In the genomic region with DNA sequence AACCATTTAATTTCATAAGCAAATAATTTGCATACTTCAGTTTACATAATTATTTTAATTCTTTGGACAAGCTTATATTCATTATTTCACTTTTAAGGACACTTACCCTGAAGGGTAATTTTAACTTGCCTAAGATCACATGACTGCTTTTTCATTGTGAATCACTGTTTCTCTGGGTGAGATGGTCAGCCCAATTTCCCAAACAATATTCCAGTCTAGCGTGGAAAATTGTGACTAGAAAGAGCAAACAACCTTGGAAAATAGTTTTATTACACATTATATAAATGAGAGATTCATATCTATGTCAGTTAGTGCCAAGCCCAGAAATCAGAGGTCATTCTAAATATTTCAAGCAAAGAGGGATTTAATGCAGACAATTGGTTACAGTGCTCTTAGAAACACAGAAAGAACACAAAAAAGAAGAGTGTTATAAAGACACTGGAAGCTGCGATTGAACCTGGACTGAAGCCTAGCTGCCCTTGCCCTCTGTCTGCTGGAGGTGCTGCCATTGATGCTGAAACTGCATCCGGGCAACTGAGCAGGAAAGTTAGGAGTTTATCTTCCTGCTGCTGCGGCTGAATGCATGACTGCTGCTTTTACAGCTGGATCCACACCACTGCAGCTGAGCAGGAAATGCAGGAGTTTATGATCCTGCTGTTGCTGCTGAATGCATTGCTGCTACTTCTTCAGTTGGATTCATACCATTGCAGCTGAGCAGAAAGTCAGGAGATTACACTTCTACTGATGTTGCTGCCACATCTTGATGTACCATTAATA, we compare ENCODE assay signal across 22 cellular contexts. TPM values are rescaled to one million over a fixed set of nuclear protein-coding genes. Genes with fewer than 3 reads are reported as not detected.
DNase-seq lines count a peak whose midpoint lies in the region; ATAC-seq, FAIRE-seq and TF ChIP-seq lines count a peak whose summit lies in the region.
"Had no signal": no experiment of that assay in that cellular context is flagged by ENCODE, and none has a peak within 500 bp of the region (broad histone marks: within the 10 kb centered on the region; RNA-seq: fewer than 3 reads in every experiment).

No MANE protein-coding gene starts in this region.

- H3K4me1 ChIP-seq in BLaER1 (peaks cover 43% of the 10 kb centered on the region), HEK293 (ENCODE audit: control insufficient read depth, insufficient read depth, low read length) (no peaks in the 10 kb centered on the region), K562 (replicated peaks in 1 of 2; ENCODE audit: control insufficient read depth in 2 of 2, insufficient read depth in 2 of 2, low read length in 2 of 2) (no peaks in the 10 kb centered on the region)
- H3K4me1 ChIP-seq: testis had no signal

- H3K4me2 ChIP-seq in BLaER1 (peak overlapping the region; percentile 83), K562 (ENCODE audit: insufficient read depth, low read length) (no peak overlapping the region)
- H3K4me2 ChIP-seq: PC-9 had no signal

- H3K9ac ChIP-seq in BLaER1 (peak overlapping the region; percentile 45; the same call in 1 of the 2 replicates), K562 (ENCODE audit: insufficient read depth in 1 of 2, low read depth in 2 of 2, low read length in 2 of 2) (no peak overlapping the region)

- intact Hi-C loops in K562 (cut with micrococcal nuclease), result no loop called here

- DNase-seq in K562 (ENCODE audit: extremely low read depth in 1 of 4, low spot score in 3 of 4), result no peak
- DNase-seq in natural killer cell treated with Interleukin-12 subunit alpha and Interleukin-12 subunit beta and Interleukin-15 and Interleukin-18, amount 100 ng/mL, for 72 hours (ENCODE audit: low spot score), result no peak
- no peak for DNase-seq in activated CD4-positive, alpha-beta T cell treated with anti-CD3 and anti-CD28 coated beads, Interleukin-2, amount 10 ng/mL, durations not matched to agents 7 days and 5 days
- no peak for DNase-seq in activated T-cell treated with anti-CD3 and anti-CD28 coated beads, Interleukin-2, amount 50 U/mL, for 1 hour
- DNase-seq in effector CD4-positive, alpha-beta T cell, result no peak
- DNase-seq: activated CD4-positive, alpha-beta T cell treated with anti-CD3 and anti-CD28 coated beads, Interleukin-2, amount 50 U/mL, for 1 hour; activated CD8-positive, alpha-beta memory T cell treated with anti-CD3 and anti-CD28 coated beads, Interleukin-2, amount 50 U/mL, for 4 hours; activated effector memory CD4-positive, alpha-beta T cell treated with anti-CD3 and anti-CD28 coated beads, Interleukin-2, amount 50 U/mL, for 16 hours; activated naive CD8-positive, alpha-beta T cell treated with anti-CD3 and anti-CD28 coated beads, Interleukin-2, amount 50 U/mL, for 24 hours; heart right ventricle; NCI-H1105; PC-9; posterior cingulate gyrus; testis had no signal

- ATAC-seq in K562, result no peak
- no peak for ATAC-seq in natural killer cell treated with Interleukin-12 subunit alpha and Interleukin-12 subunit beta and Interleukin-15 and Interleukin-18, amount 100 ng/mL, for 72 hours

- H3K79me2 ChIP-seq in K562 (ENCODE audit: control insufficient read depth, insufficient read depth, low read length), result no peaks in the 10 kb centered on the region

- H3K36me3 ChIP-seq in BLaER1, result no peaks in the 10 kb centered on the region
- no peaks in the 10 kb centered on the region for H3K36me3 ChIP-seq in HEK293 (ENCODE audit: control insufficient read depth in 2 of 2, insufficient read depth in 1 of 2, low read length in 2 of 2)
- no peaks in the 10 kb centered on the region for H3K36me3 ChIP-seq in K562 (ENCODE audit: control insufficient read depth, insufficient read depth, low read length)
- H3K36me3 ChIP-seq: heart right ventricle had no signal

- no peak for TF ChIP-seq RAD21 in K562 (CRISPR knock-in tag; conservative IDR thresholded peaks at IDR 0.05 in 1 of 2, IDR thresholded peaks at IDR 0.05 in 1 of 2)

- no peak for TF ChIP-seq POLR2A in K562 (conservative IDR thresholded peaks at IDR 0.05)

- H3K36me3 Mint-ChIP-seq in natural killer cell treated with Interleukin-12 subunit alpha and Interleukin-12 subunit beta and Interleukin-15 and Interleukin-18, amount 100 ng/mL, for 72 hours, result no peaks in the 10 kb centered on the region
- H3K36me3 Mint-ChIP-seq in activated CD4-positive, alpha-beta T cell treated with anti-CD3 and anti-CD28 coated beads, Interleukin-2, amount 10 ng/mL, durations not matched to agents 7 days and 5 days (ENCODE audit: low read depth), result no peaks in the 10 kb centered on the region
- H3K36me3 Mint-ChIP-seq: brain; stimulated activated memory B cell treated with anti-CD40 and anti-IgM and Interleukin-4, amounts not matched to agents 10 μg/mL and 1 μg/mL and 100 μg/mL, for 72 hours had no signal

- no peaks in the 10 kb centered on the region for H3K9me3 Mint-ChIP-seq in natural killer cell treated with Interleukin-12 subunit alpha and Interleukin-12 subunit beta and Interleukin-15 and Interleukin-18, amount 100 ng/mL, for 72 hours
- H3K9me3 Mint-ChIP-seq in activated CD4-positive, alpha-beta T cell treated with anti-CD3 and anti-CD28 coated beads, Interleukin-2, amount 10 ng/mL, durations not matched to agents 7 days and 5 days, result no peaks in the 10 kb centered on the region
- H3K9me3 Mint-ChIP-seq: activated naive CD8-positive, alpha-beta T cell treated with anti-CD3 and anti-CD28 coated beads, Interleukin-2, amount 50 U/mL, for 24 hours; brain; stimulated activated memory B cell treated with anti-CD40 and anti-IgM and Interleukin-4, amounts not matched to agents 10 μg/mL and 1 μg/mL and 100 μg/mL, for 72 hours had no signal

- H3K4me3 Mint-ChIP-seq in natural killer cell treated with Interleukin-12 subunit alpha and Interleukin-12 subunit beta and Interleukin-15 and Interleukin-18, amount 100 ng/mL, for 72 hours, result no peak overlapping the region
- no peak overlapping the region for H3K4me3 Mint-ChIP-seq in activated CD4-positive, alpha-beta T cell treated with anti-CD3 and anti-CD28 coated beads, Interleukin-2, amount 10 ng/mL, durations not matched to agents 7 days and 5 days
- H3K4me3 Mint-ChIP-seq: activated naive CD8-positive, alpha-beta T cell treated with anti-CD3 and anti-CD28 coated beads, Interleukin-2, amount 50 U/mL, for 24 hours; brain; stimulated activated memory B cell treated with anti-CD40 and anti-IgM and Interleukin-4, amounts not matched to agents 10 μg/mL and 1 μg/mL and 100 μg/mL, for 72 hours had no signal

- peak overlapping the region; percentile 66 for H3K27ac ChIP-seq in BLaER1
- no peak overlapping the region for H3K27ac ChIP-seq in HEK293 (ENCODE audit: extremely low read depth, low read depth, low read length)
- H3K27ac ChIP-seq in K562 (ENCODE audit: extremely low read depth, low read depth, low read length), result no peak overlapping the region
- H3K27ac ChIP-seq: coronary artery, PC-9, testis had no signal

- no peak for FAIRE-seq in K562 (lab: Jason Lieb, UNC)
- FAIRE-seq: endothelial cell of umbilical vein had no signal

- CTCF ChIA-PET in HEK293 (lab: Yijun Ruan, JAX), result interaction anchor here (1.0 kb wide), 1 partner anchor 19 kb away, joined by 6 read pairs; no protein-coding TSS in a partner anchor
- CTCF ChIA-PET in K562 (lab: Yijun Ruan, JAX; ENCODE audit: low intra/inter-chr PET ratio), result no interaction called here
- CTCF ChIA-PET in activated CD4-positive, alpha-beta T cell treated with anti-CD3 and anti-CD28 coated beads, Interleukin-2, amount 10 ng/mL, durations not matched to agents 7 days and 5 days (lab: Charles Lee), result no interaction called here

- H3K4me1 Mint-ChIP-seq in natural killer cell treated with Interleukin-12 subunit alpha and Interleukin-12 subunit beta and Interleukin-15 and Interleukin-18, amount 100 ng/mL, for 72 hours (ENCODE audit: low read depth in 2 of 2), result peaks cover 21 to 24% of the 10 kb centered on the region in 2 donors
- peaks cover 8% of the 10 kb centered on the region for H3K4me1 Mint-ChIP-seq in activated CD4-positive, alpha-beta T cell treated with anti-CD3 and anti-CD28 coated beads, Interleukin-2, amount 10 ng/mL, durations not matched to agents 7 days and 5 days
- H3K4me1 Mint-ChIP-seq: stimulated activated memory B cell treated with anti-CD40 and anti-IgM and Interleukin-4, amounts not matched to agents 10 μg/mL and 1 μg/mL and 100 μg/mL, for 72 hours had no signal

- H3K27ac Mint-ChIP-seq in natural killer cell treated with Interleukin-12 subunit alpha and Interleukin-12 subunit beta and Interleukin-15 and Interleukin-18, amount 100 ng/mL, for 72 hours, result peak overlapping the region; percentile 76 to 86
- no peak overlapping the region for H3K27ac Mint-ChIP-seq in activated CD4-positive, alpha-beta T cell treated with anti-CD3 and anti-CD28 coated beads, Interleukin-2, amount 10 ng/mL, durations not matched to agents 7 days and 5 days
- H3K27ac Mint-ChIP-seq: activated naive CD8-positive, alpha-beta T cell treated with anti-CD3 and anti-CD28 coated beads, Interleukin-2, amount 50 U/mL, for 24 hours; stimulated activated memory B cell treated with anti-CD40 and anti-IgM and Interleukin-4, amounts not matched to agents 10 μg/mL and 1 μg/mL and 100 μg/mL, for 72 hours had no signal

- BruUV-seq in K562 (replicated peaks; lab: Mats Ljungman, UMichigan), result no TSS peak

- no peak overlapping the region for H2AFZ ChIP-seq in K562 (ENCODE audit: low read depth, low read length)
- H2AFZ ChIP-seq: PC-9 had no signal

- peaks cover 0 to 2% of the 10 kb centered on the region in 2 donors for H3K27me3 Mint-ChIP-seq in natural killer cell treated with Interleukin-12 subunit alpha and Interleukin-12 subunit beta and Interleukin-15 and Interleukin-18, amount 100 ng/mL, for 72 hours
- H3K27me3 Mint-ChIP-seq in activated CD4-positive, alpha-beta T cell treated with anti-CD3 and anti-CD28 coated beads, Interleukin-2, amount 10 ng/mL, durations not matched to agents 7 days and 5 days, result peaks cover 7% of the 10 kb centered on the region
- H3K27me3 Mint-ChIP-seq: brain; stimulated activated memory B cell treated with anti-CD40 and anti-IgM and Interleukin-4, amounts not matched to agents 10 μg/mL and 1 μg/mL and 100 μg/mL, for 72 hours had no signal

- H3K9me1 ChIP-seq in K562 (ENCODE audit: control insufficient read depth, insufficient read depth, low read length), result no peaks in the 10 kb centered on the region

- H4K20me1 ChIP-seq in BLaER1 (no peaks in the 10 kb centered on the region), K562 (replicated peaks; ENCODE audit: control insufficient read depth, insufficient read depth, low read length) (no peaks in the 10 kb centered on the region)

- POLR2A ChIA-PET in HEK293 (lab: Yijun Ruan, JAX) (interaction anchor here (0.5 to 0.7 kb wide), 3 partner anchors 21 to 1239 kb away, joined by 3 to 4 read pairs (median 3); partner anchors contain the start of gene JAKMIP2), K562 (lab: Yijun Ruan, JAX) (no interaction called here)
- POLR2A ChIA-PET in activated CD4-positive, alpha-beta T cell treated with anti-CD3 and anti-CD28 coated beads, Interleukin-2, amount 10 ng/mL, durations not matched to agents 7 days and 5 days (lab: Charles Lee), result no interaction called here

- H3K9me3 ChIP-seq in BLaER1 (peaks cover 9% of the 10 kb centered on the region), HEK293 (ENCODE audit: control insufficient read depth, insufficient read depth, low read depth, low read length) (no peaks in the 10 kb centered on the region), K562 (replicated peaks; ENCODE audit: control insufficient read depth, insufficient read depth, low read depth, low read length) (no peaks in the 10 kb centered on the region)
- H3K9me3 ChIP-seq: heart right ventricle, testis had no signal

- in situ Hi-C loops in K562 (cut with MboI), result no loop called here

- TF ChIP-seq EP300 in K562 (IDR thresholded peaks at IDR 0.05; ENCODE audit: low read length), result no peak

- 4% methylated on average over 4 of the region's 4 CpGs for WGBS in K562 (ENCODE audit: insufficient coverage, low coverage, missing lambda C conversion rate)

- no peaks in the 10 kb centered on the region for H3K27me3 ChIP-seq in BLaER1
- H3K27me3 ChIP-seq in K562 (ENCODE audit: control insufficient read depth in 2 of 2, insufficient read depth in 2 of 2, low read length in 2 of 2), result no peaks in the 10 kb centered on the region
- H3K27me3 ChIP-seq: testis had no signal

- TF ChIP-seq CTCF in HEK293 (tag by site-specific recombination; IDR thresholded peaks at IDR 0.05), result no peak
- no peak for TF ChIP-seq CTCF in K562 (IDR thresholded peaks at IDR 0.05 in 2 of 3, conservative IDR thresholded peaks at IDR 0.05 in 1 of 3; ENCODE audit: insufficient read depth in 2 of 3, low read depth in 1 of 3, low read length in 3 of 3)

- H3K4me3 ChIP-seq in BLaER1 (peak overlapping the region; percentile 14; the same call in 1 of the 2 replicates), HEK293 (ENCODE audit: low read depth, low read length) (no peak overlapping the region), K562 (no peak overlapping the region)
- H3K4me3 ChIP-seq: coronary artery, heart right ventricle, lung, PC-9, testis had no signal

RNA-seq across cellular contexts. Expression of gene JAKMIP2, which starts 21.6 kb away (rescaled TPM):
- not detected in 2 replicates for total RNA-seq in K562 (2011; cell fraction: chromatin; rRNA removed; ENCODE audit: low replicate concordance)
- not detected in 2 replicates for total RNA-seq in K562 (2011; cell fraction: nucleolus; rRNA removed)
- total RNA-seq in K562 (2011; cell fraction: nucleoplasm; rRNA removed), result not detected in 2 replicates
- total RNA-seq in K562 (2014; rRNA removed) (not detected in 2 replicates), K562 (2014; rRNA removed; fragmentation: Illumina TruSeq; extraction: Trizol) (not detected in 2 replicates), K562 (2015; rRNA removed; fragmentation: Illumina TruSeq; extraction: Trizol) (not detected in 2 replicates), K562 (2021) (not detected in 2 replicates)
- polyA plus RNA-seq in K562 (2011; rRNA removed) (not detected in 2 replicates), K562 (2014; fragmentation: Illumina TruSeq; extraction: Trizol) (not detected in 2 replicates), K562 (2014; fragmentation: Nextera tagmentation; extraction: Ambion mirVana) (not detected), K562 (2014; rRNA removed) (not detected in 2 replicates)
- not detected in 2 replicates for polyA plus RNA-seq in K562 (2011; cell fraction: cytosol; rRNA removed)
- not detected in 2 replicates for polyA plus RNA-seq in K562 (2011; cell fraction: nucleus; rRNA removed)
- not detected in 2 replicates for polyA plus RNA-seq in K562 (2012)
- not detected in 2 replicates for polyA minus RNA-seq in K562 (2011; rRNA and poly(A)+ RNA removed)
- polyA minus RNA-seq in K562 (2011; cell fraction: cytosol; rRNA and poly(A)+ RNA removed), result not detected in 2 replicates
- not detected in 2 replicates for polyA minus RNA-seq in K562 (2011; cell fraction: nucleus; rRNA and poly(A)+ RNA removed)
- 1 to 10 TPM; 5.5 to 6.8 TPM for total RNA-seq in natural killer cell treated with Interleukin-12 subunit alpha and Interleukin-12 subunit beta and Interleukin-15 and Interleukin-18, amount 100 ng/mL, for 72 hours
- total RNA-seq in activated CD4-positive, alpha-beta T cell treated with anti-CD3 and anti-CD28 coated beads, Interleukin-2, amount 10 ng/mL, durations not matched to agents 7 days and 5 days, result 1 to 10 TPM; 4.3 to 5.3 TPM
- total RNA-seq: endothelial cell of umbilical vein, PC-9 had no signal
- polyA plus RNA-seq: endothelial cell of umbilical vein had no signal

RNA-seq across cellular contexts. Expression of gene SPINK1, which starts 27.3 kb away (rescaled TPM):
- not detected in 2 replicates for total RNA-seq in K562 (2011; cell fraction: chromatin; rRNA removed; ENCODE audit: low replicate concordance)
- not detected in 2 replicates for total RNA-seq in K562 (2011; cell fraction: nucleolus; rRNA removed)
- not detected in 2 replicates for total RNA-seq in K562 (2011; cell fraction: nucleoplasm; rRNA removed)
- total RNA-seq in K562 (2014; rRNA removed), result 0.45 TPM in 1 of 2 replicates, not detected in the other
- 0.41 and 0.62 TPM in 2 replicates for total RNA-seq in K562 (2014; rRNA removed; fragmentation: Illumina TruSeq; extraction: Trizol)
- total RNA-seq in K562 (2015; rRNA removed; fragmentation: Illumina TruSeq; extraction: Trizol), result 0.65 and 1.6 TPM in 2 replicates
- total RNA-seq in K562 (2021), result 2.2 and 2.8 TPM in 2 replicates
- polyA plus RNA-seq in K562 (2011; rRNA removed), result not detected in 2 replicates
- not detected in 2 replicates for polyA plus RNA-seq in K562 (2011; cell fraction: cytosol; rRNA removed)
- not detected in 2 replicates for polyA plus RNA-seq in K562 (2011; cell fraction: nucleus; rRNA removed)
- 0.74 and 13.1 TPM in 2 replicates for polyA plus RNA-seq in K562 (2012)
- 0.44 and 0.48 TPM in 2 replicates for polyA plus RNA-seq in K562 (2014; fragmentation: Illumina TruSeq; extraction: Trizol)
- polyA plus RNA-seq in K562 (2014; fragmentation: Nextera tagmentation; extraction: Ambion mirVana), result 1 to 10 TPM in 1 of 2 experiments, under 1 TPM in 1; 0.64 to 1.4 TPM
- 0.97 TPM in 1 of 2 replicates, not detected in the other for polyA plus RNA-seq in K562 (2014; rRNA removed)
- polyA minus RNA-seq in K562 (2011; rRNA and poly(A)+ RNA removed), result not detected in 2 replicates
- polyA minus RNA-seq in K562 (2011; cell fraction: cytosol; rRNA and poly(A)+ RNA removed), result not detected in 2 replicates
- not detected in 2 replicates for polyA minus RNA-seq in K562 (2011; cell fraction: nucleus; rRNA and poly(A)+ RNA removed)
- not detected for total RNA-seq in natural killer cell treated with Interleukin-12 subunit alpha and Interleukin-12 subunit beta and Interleukin-15 and Interleukin-18, amount 100 ng/mL, for 72 hours
- not detected for total RNA-seq in activated CD4-positive, alpha-beta T cell treated with anti-CD3 and anti-CD28 coated beads, Interleukin-2, amount 10 ng/mL, durations not matched to agents 7 days and 5 days
- total RNA-seq: endothelial cell of umbilical vein; PC-9; T-helper 1 cell treated with Interleukin-12 subunit alpha and Interleukin-12 subunit beta and Interleukin-4 antibody, amounts not matched to agents 30 ng/mL and 1 ng/mL, for 36 hours; testis had no signal
- polyA plus RNA-seq: endothelial cell of umbilical vein had no signal

Comparison
In these comparisons a context has a peak if more than half of its experiments do, and no peak if none do; other contexts are left out.
1. RNA of gene JAKMIP2, which starts 21.6 kb away (total RNA-seq): 5.5 to 6.8 TPM in natural killer cell treated with Interleukin-12 subunit alpha and Interleukin-12 subunit beta and Interleukin-15 and Interleukin-18, amount 100 ng/mL, for 72 hours and 4.3 to 5.3 TPM in activated CD4-positive, alpha-beta T cell treated with anti-CD3 and anti-CD28 coated beads, Interleukin-2, amount 10 ng/mL, durations not matched to agents 7 days and 5 days; not detected in K562; every median in the first group is over 4 times any median in the second.